Comparison of ENCODE assay signal across 23 cellular contexts in genomic region chr21:42096593-42096992, GRCh38. TPM values are rescaled to one million over a fixed set of nuclear protein-coding genes. Genes with fewer than 3 reads are reported as not detected.
DNase-seq lines count a peak whose midpoint lies in the region; ATAC-seq lines count a peak whose summit lies in the region.
"Had no signal": no experiment of that assay in that cellular context is flagged by ENCODE, and none has a peak within 500 bp of the region (broad histone marks: within the 10 kb centered on the region; RNA-seq: fewer than 3 reads in every experiment).

No MANE protein-coding gene starts in this region.

- H3K36me3 ChIP-seq in mesenchymal stem cell (ENCODE audit: control insufficient read depth in 1 of 2, insufficient read depth in 2 of 2, low read depth in 1 of 2, low read length in 2 of 2) = no peaks in the 10 kb centered on the region
- no peaks in the 10 kb centered on the region for H3K36me3 ChIP-seq in aorta (ENCODE audit: control insufficient read depth in 1 of 2, insufficient read depth in 2 of 2, low read length in 1 of 2)

- H3K9me3 ChIP-seq in mesenchymal stem cell (ENCODE audit: control insufficient read depth, low read length) (no peaks in the 10 kb centered on the region), aorta (ENCODE audit: control insufficient read depth, low read length) (no peaks in the 10 kb centered on the region)
- H3K9me3 ChIP-seq: body of pancreas had no signal

- no peaks in the 10 kb centered on the region for H3K79me1 ChIP-seq in mesenchymal stem cell (replicated peaks; ENCODE audit: low read length, poor library complexity, severe bottlenecking)

- H3K27me3 Mint-ChIP-seq in immature natural killer cell (ENCODE audit: low read depth in 3 of 3) = peaks cover 6 to 20% (median 11%) of the 10 kb centered on the region in 3 donors
- H3K27me3 Mint-ChIP-seq: activated naive CD4-positive, alpha-beta T cell treated with anti-CD3 and anti-CD28 coated beads, Interleukin-2, amount 50 U/mL, for 24 hours had no signal

- H3K23ac ChIP-seq in mesenchymal stem cell (ENCODE audit: low read length in 2 of 2) = no peak overlapping the region

- H3K18ac ChIP-seq in mesenchymal stem cell (ENCODE audit: low read depth in 1 of 2, low read length in 2 of 2) = peak overlapping the region; percentile 58 to 96

- no peak overlapping the region for H2BK5ac ChIP-seq in mesenchymal stem cell (ENCODE audit: low read depth, low read length, poor library complexity, severe bottlenecking)

- H2AK5ac ChIP-seq in mesenchymal stem cell (ENCODE audit: low read length, severe bottlenecking) = no peak overlapping the region

- WGBS in mesenchymal stem cell = 80% methylated on average over 9 of the region's 9 CpGs
- 4 to 5% methylated on average over 9 of the region's 9 CpGs for WGBS in aorta, 2 donors

- H3K27me3 ChIP-seq in mesenchymal stem cell (ENCODE audit: control insufficient read depth in 1 of 2, insufficient read depth in 1 of 2, low read length in 2 of 2) (peaks cover 0 to 13% of the 10 kb centered on the region in 2 experiments), aorta (ENCODE audit: control insufficient read depth in 1 of 2, insufficient read depth in 2 of 2, low read length in 1 of 2) (no peaks in the 10 kb centered on the region)
- H3K27me3 ChIP-seq: body of pancreas had no signal

- ATAC-seq in left ventricle myocardium superior = peak; percentile 44
- no peak for ATAC-seq in aorta (ENCODE audit: low FRiP score)
- no peak for ATAC-seq in HG03039 (IDR thresholded peaks at IDR 0.05; ENCODE audit: unreplicated experiment)
- ATAC-seq: activated CD4-positive, CD25-positive, alpha-beta regulatory T cell treated with anti-CD3 and anti-CD28 coated beads, Interleukin-2, amount 50 U/mL, for 24 hours; body of pancreas had no signal

- H3K14ac ChIP-seq in mesenchymal stem cell (ENCODE audit: low read length in 2 of 2) = no peak overlapping the region

- no peak overlapping the region for H2AFZ ChIP-seq in mesenchymal stem cell (ENCODE audit: low read depth, low read length)

- intact Hi-C loops in left ventricle myocardium superior (cut with micrococcal nuclease) (no loop called here), cardiac septum (cut with DNase I) (no loop called here), aorta (cut with DNase I) (loop anchor here in 1 of 2 donors (2.0 to 10.0 kb wide), 2 partner anchors 138 to 482 kb away; no protein-coding TSS in a partner anchor)

- H3K9ac ChIP-seq in mesenchymal stem cell (ENCODE audit: low read length) = peak overlapping the region; percentile 82

- H3K4me2 ChIP-seq in mesenchymal stem cell (ENCODE audit: low read length, poor library complexity, severe bottlenecking) = no peak overlapping the region

- peaks cover 0 to 4% (median 0%) of the 10 kb centered on the region in 3 donors for H3K36me3 Mint-ChIP-seq in immature natural killer cell
- H3K36me3 Mint-ChIP-seq: activated naive CD4-positive, alpha-beta T cell treated with anti-CD3 and anti-CD28 coated beads, Interleukin-2, amount 50 U/mL, for 24 hours had no signal

- H3K4me1 ChIP-seq in mesenchymal stem cell (ENCODE audit: control insufficient read depth, insufficient read depth, low read depth, low read length) = peaks cover 24% of the 10 kb centered on the region
- H3K4me1 ChIP-seq in aorta (ENCODE audit: control insufficient read depth in 1 of 2, insufficient read depth in 2 of 2, low read length in 2 of 2) = peaks cover 5 to 8% of the 10 kb centered on the region in 2 donors
- H3K4me1 ChIP-seq: body of pancreas had no signal

- H3K4me3 Mint-ChIP-seq in immature natural killer cell = no peak overlapping the region
- H3K4me3 Mint-ChIP-seq: activated naive CD4-positive, alpha-beta T cell treated with anti-CD3 and anti-CD28 coated beads, Interleukin-2, amount 50 U/mL, for 24 hours; nephron progenitor cell; T-helper 2 cell treated with Interferon-gamma antibody and Interleukin-4, amounts not matched to agents 5 μg/mL and 100 μg/mL, for 36 hours had no signal

- H3K4me1 Mint-ChIP-seq in immature natural killer cell = no peaks in the 10 kb centered on the region
- H3K4me1 Mint-ChIP-seq: activated naive CD4-positive, alpha-beta T cell treated with anti-CD3 and anti-CD28 coated beads, Interleukin-2, amount 50 U/mL, for 24 hours had no signal

- no peak overlapping the region for H3K4me3 ChIP-seq in mesenchymal stem cell (ENCODE audit: insufficient read depth in 1 of 2, low read depth in 1 of 2, low read length in 2 of 2)
- H3K4me3 ChIP-seq in aorta (ENCODE audit: low read length in 2 of 2) = no peak overlapping the region
- H3K4me3 ChIP-seq: body of pancreas had no signal

- H3K27ac ChIP-seq in angular gyrus (ENCODE audit: low read depth, low read length) (peak overlapping the region; percentile 77), mesenchymal stem cell (ENCODE audit: low read length, poor library complexity, severe bottlenecking) (no peak overlapping the region), aorta (ENCODE audit: low read depth in 1 of 2, low read length in 2 of 2) (peak overlapping the region; percentile 85 to 98)
- H3K27ac ChIP-seq: body of pancreas had no signal

- H3K27ac Mint-ChIP-seq in immature natural killer cell = no peak overlapping the region
- H3K27ac Mint-ChIP-seq: activated naive CD4-positive, alpha-beta T cell treated with anti-CD3 and anti-CD28 coated beads, Interleukin-2, amount 50 U/mL, for 24 hours; T-helper 2 cell treated with Interferon-gamma antibody and Interleukin-4, amounts not matched to agents 5 μg/mL and 100 μg/mL, for 36 hours had no signal

- peak overlapping the region; percentile 6 to 96 for H2BK12ac ChIP-seq in mesenchymal stem cell (ENCODE audit: low read length in 2 of 2)

- H2BK120ac ChIP-seq in mesenchymal stem cell (ENCODE audit: low read depth, low read length) = peak overlapping the region; percentile 27

- DNase-seq in left ventricle myocardium superior = no peak
- DNase-seq in cardiac septum (ENCODE audit: low spot score) = no peak
- no peak for DNase-seq in mesenchymal stem cell
- no peak for DNase-seq in aorta
- no peak for DNase-seq in stimulated activated CD4-positive, alpha-beta T cell treated with anti-CD3 and anti-CD28 coated beads, Interleukin-15, amount 100 ng/mL, for 24 hours
- DNase-seq in immature natural killer cell = no peak
- DNase-seq: activated CD8-positive, alpha-beta memory T cell treated with anti-CD3 and anti-CD28 coated beads for 24 hours; activated T-cell treated with anti-CD3 and anti-CD28 coated beads, Interleukin-2, amount 50 U/mL, for 48 hours; body of pancreas; cortex of kidney; DND-41; foreskin melanocyte; Karpas-422; NCI-H1092 treated with DMSO at 0.1 percent for 48 hours; NCI-H526 treated with DMSO at 0.1 percent for 48 hours; nephron progenitor cell; substantia nigra had no signal

- H4K91ac ChIP-seq in mesenchymal stem cell (ENCODE audit: low read length) = peak overlapping the region; percentile 93

- peak overlapping the region; percentile 27 for H4K8ac ChIP-seq in mesenchymal stem cell (ENCODE audit: low read length)

- peaks cover 0 to 9% (median 2%) of the 10 kb centered on the region in 6 donors for H3K9me3 Mint-ChIP-seq in immature natural killer cell
- H3K9me3 Mint-ChIP-seq: activated naive CD4-positive, alpha-beta T cell treated with anti-CD3 and anti-CD28 coated beads, Interleukin-2, amount 50 U/mL, for 24 hours had no signal

- H2BK15ac ChIP-seq in mesenchymal stem cell (ENCODE audit: low read depth, poor library complexity, severe bottlenecking) = peak overlapping the region; percentile 12

- peak overlapping the region in 1 of 2 experiments; percentile 64 for H3K4ac ChIP-seq in mesenchymal stem cell (ENCODE audit: low read depth in 1 of 2, low read length in 2 of 2)

RNA-seq across cellular contexts. Expression of gene UMODL1, which starts 25.5 kb away (rescaled TPM):
- not detected for total RNA-seq in left ventricle myocardium superior
- not detected for total RNA-seq in cardiac septum
- polyA plus RNA-seq in mesenchymal stem cell (2013, experiment 1 of 2) = 0.07 TPM
- 0.07 TPM for polyA plus RNA-seq in mesenchymal stem cell (2013, experiment 2 of 2)
- under 1 TPM in 1 of 2 donors, not detected in 1; 0.45 TPM for total RNA-seq in aorta
- not detected for polyA plus RNA-seq in aorta
- polyA plus RNA-seq in immature natural killer cell = not detected
- total RNA-seq: body of pancreas, HT1080 had no signal
